In the genomic region with DNA sequence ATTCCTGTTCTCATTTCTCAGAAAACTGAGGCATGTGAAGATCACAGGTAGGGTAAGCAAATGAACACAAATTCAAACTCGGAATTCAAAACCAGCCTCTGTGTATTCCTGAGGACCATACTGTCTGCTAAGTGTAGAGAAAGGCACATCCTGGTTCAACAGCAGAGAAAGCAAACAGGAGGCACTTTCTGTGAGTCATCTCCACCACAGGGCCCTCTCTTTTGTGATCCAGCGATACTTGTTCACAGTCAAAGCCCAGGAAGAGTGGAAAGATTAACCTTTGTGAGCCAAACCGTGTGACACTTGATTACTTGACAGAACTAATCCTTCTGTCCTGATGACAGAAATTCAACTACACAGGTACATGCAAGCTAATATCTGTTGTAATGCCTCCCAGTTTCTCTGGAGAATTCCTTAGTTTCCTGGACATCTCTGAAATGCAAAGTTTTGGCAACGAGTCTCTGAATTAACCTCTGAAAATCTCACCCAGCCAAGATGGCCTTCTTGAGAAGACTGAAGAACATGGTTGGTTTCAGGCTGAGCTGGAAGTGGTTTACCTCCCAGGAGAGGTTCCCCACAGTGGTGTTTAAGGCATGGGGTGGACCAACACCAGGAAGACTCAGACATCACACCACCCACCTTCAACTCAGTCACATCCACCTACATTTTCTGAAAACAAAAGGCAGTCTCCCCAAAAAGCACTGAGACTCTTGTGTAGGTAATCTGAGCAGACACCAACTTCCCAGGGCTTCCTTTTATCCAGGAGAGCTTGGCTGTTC, we compare ENCODE assay signal across 1 cellular context.
TF ChIP-seq lines count a peak whose summit lies in the region.

No MANE protein-coding gene starts in this region.

TF ChIP-seq in GM23338, 12 proteins besides CTCF, POLR2A, EP300 and RAD21 (continued from another document):
- 0 out of 2 replicates have a peak, but pooled peaks have one; percentile 25 for TF ChIP-seq ZNF462 (CRISPR knock-in tag; IDR thresholded peaks at IDR 0.05)
- TF ChIP-seq NANOG (IDR thresholded peaks at IDR 0.05; ENCODE audit: borderline replicate concordance): no peak
